Comparison of ENCODE assay signal across 8 cellular contexts in genomic region chr6:87322304-87323212, GRCh38. TPM values are rescaled to one million over a fixed set of nuclear protein-coding genes. Genes with fewer than 3 reads are reported as not detected.
DNase-seq lines count a peak whose midpoint lies in the region; ATAC-seq and TF ChIP-seq lines count a peak whose summit lies in the region.

TSS of gene SMIM8 (plus strand) at chr6:87322588. CDS start at chr6:87337032, 14,444 bp downstream.

- peak within 1 kb of the TSS; percentile 92 for H3K4me3 Mint-ChIP-seq in CD4-positive, alpha-beta T cell
- peak within 1 kb of the TSS; percentile 90 for H3K4me3 Mint-ChIP-seq in activated CD4-positive, alpha-beta memory T cell treated with anti-CD3 and anti-CD28 coated beads, Interleukin-2, amount 10 ng/mL, durations not matched to agents 7 days and 5 days
- peak within 1 kb of the TSS; percentile 93 for H3K4me3 Mint-ChIP-seq in memory B cell

- DNase-seq in CD4-positive, alpha-beta T cell = peak; percentile 75 to 86 (median 80)
- DNase-seq in NCI-H82 (lab: John Stamatoyannopoulos, UW) (peak; percentile 89), memory B cell (ENCODE audit: low spot score in 2 of 2) (peak; percentile 76 to 88)
- DNase-seq in activated CD4-positive, alpha-beta memory T cell treated with anti-CD3 and anti-CD28 coated beads, Interleukin-2, amount 10 ng/mL, durations not matched to agents 7 days and 5 days = peak; percentile 89
- DNase-seq in effector CD4-positive, alpha-beta T cell = peak; percentile 78
- peak; percentile 73 to 91 (median 78) for DNase-seq in stimulated activated CD4-positive, alpha-beta T cell treated with anti-CD3 and anti-CD28 coated beads, TNF-alpha, amount 100 ng/mL, for 48 hours (ENCODE audit: low read depth in 3 of 3)

- peak within 1 kb of the TSS; percentile 52 for H3K27ac ChIP-seq in CD4-positive, alpha-beta T cell (ENCODE audit: low read depth, low read length)

- peaks cover 21% of the 10 kb centered on the region for H3K4me1 Mint-ChIP-seq in CD4-positive, alpha-beta T cell (ENCODE audit: low read depth)
- peaks cover 15% of the 10 kb centered on the region for H3K4me1 Mint-ChIP-seq in activated CD4-positive, alpha-beta memory T cell treated with anti-CD3 and anti-CD28 coated beads, Interleukin-2, amount 10 ng/mL, durations not matched to agents 7 days and 5 days
- peaks cover 4% of the 10 kb centered on the region for H3K4me1 Mint-ChIP-seq in memory B cell

- peak; percentile 97 for TF ChIP-seq CTCF in CD4-positive, alpha-beta T cell (IDR thresholded peaks at IDR 0.05)

- no peaks in the 10 kb centered on the region for H3K9me3 Mint-ChIP-seq in CD4-positive, alpha-beta T cell
- peaks cover 4% of the 10 kb centered on the region for H3K9me3 Mint-ChIP-seq in activated CD4-positive, alpha-beta memory T cell treated with anti-CD3 and anti-CD28 coated beads, Interleukin-2, amount 10 ng/mL, durations not matched to agents 7 days and 5 days
- peaks cover 5% of the 10 kb centered on the region for H3K9me3 Mint-ChIP-seq in memory B cell

- no peaks in the 10 kb centered on the region for H3K9me3 ChIP-seq in CD4-positive, alpha-beta T cell (ENCODE audit: control insufficient read depth, low read length)

- H3K36me3 Mint-ChIP-seq in CD4-positive, alpha-beta T cell (ENCODE audit: low read depth) = no peaks in the 10 kb centered on the region
- H3K36me3 Mint-ChIP-seq in activated CD4-positive, alpha-beta memory T cell treated with anti-CD3 and anti-CD28 coated beads, Interleukin-2, amount 10 ng/mL, durations not matched to agents 7 days and 5 days (ENCODE audit: low read depth) = peaks cover 3% of the 10 kb centered on the region
- H3K36me3 Mint-ChIP-seq in memory B cell = peaks cover 6% of the 10 kb centered on the region

- CTCF ChIA-PET in CD4-positive, alpha-beta T cell (lab: Charles Lee) = interaction anchor here (0.9 to 2.2 kb wide), 3 partner anchors 16 to 267 kb away, joined by 3 to 9 read pairs (median 3); partner anchors contain the start of genes ORC3 and RARS2
- CTCF ChIA-PET in activated CD4-positive, alpha-beta memory T cell treated with anti-CD3 and anti-CD28 coated beads, Interleukin-2, amount 10 ng/mL, durations not matched to agents 7 days and 5 days (lab: Charles Lee) = interaction anchor here (0.6 to 1.9 kb wide), 11 partner anchors 9 to 1651 kb away, joined by 3 to 11 read pairs (median 4); partner anchors contain the start of genes CFAP206 and SLC35A1

- H3K27me3 Mint-ChIP-seq in CD4-positive, alpha-beta T cell = no peaks in the 10 kb centered on the region
- H3K27me3 Mint-ChIP-seq in activated CD4-positive, alpha-beta memory T cell treated with anti-CD3 and anti-CD28 coated beads, Interleukin-2, amount 10 ng/mL, durations not matched to agents 7 days and 5 days = peaks cover 2% of the 10 kb centered on the region
- H3K27me3 Mint-ChIP-seq in memory B cell = no peaks in the 10 kb centered on the region

- POLR2A ChIA-PET in CD4-positive, alpha-beta T cell (lab: Charles Lee) = interaction anchor here (0.7 kb wide), 2 partner anchors 87 to 150 kb away, joined by 3 to 4 read pairs; partner anchors contain the start of gene SLC35A1
- POLR2A ChIA-PET in activated CD4-positive, alpha-beta memory T cell treated with anti-CD3 and anti-CD28 coated beads, Interleukin-2, amount 10 ng/mL, durations not matched to agents 7 days and 5 days (lab: Charles Lee) = interaction anchor here (0.6 to 1.1 kb wide), 3 partner anchors 9 to 167 kb away, joined by 3 to 4 read pairs (median 3); partner anchors contain the start of gene ZNF292

- peak within 1 kb of the TSS; percentile 67 for H3K27ac Mint-ChIP-seq in CD4-positive, alpha-beta T cell
- peak within 1 kb of the TSS; percentile 65 for H3K27ac Mint-ChIP-seq in activated CD4-positive, alpha-beta memory T cell treated with anti-CD3 and anti-CD28 coated beads, Interleukin-2, amount 10 ng/mL, durations not matched to agents 7 days and 5 days
- H3K27ac Mint-ChIP-seq in memory B cell = peak within 1 kb of the TSS; percentile 88

- intact Hi-C loops in CD4-positive, alpha-beta T cell (cut with DNase I, micrococcal nuclease) = loop anchor here (1.0 to 10.0 kb wide), 5 partner anchors 85 to 382 kb away; partner anchors contain the start of genes AKIRIN2 (in 1 of the 2), CFAP206 (in 1 of the 2), RARS2 (in 1 of the 2) and SLC35A1 (in 1 of the 2)

- no peaks in the 10 kb centered on the region for H3K27me3 ChIP-seq in CD4-positive, alpha-beta T cell (ENCODE audit: control insufficient read depth, insufficient read depth, low read length)

- ATAC-seq in CD4-positive, alpha-beta T cell (ENCODE audit: poor library complexity) = peak; percentile 98
- ATAC-seq in GM19328 (IDR thresholded peaks at IDR 0.05; ENCODE audit: unreplicated experiment) (peak; percentile 100), HG03460 (IDR thresholded peaks at IDR 0.05; ENCODE audit: unreplicated experiment) (peak; percentile 99), memory B cell (ENCODE audit: low read depth) (peak; percentile 96)

RNA-seq across cellular contexts. Expression of gene SMIM8, which starts in this region (rescaled TPM):
- total RNA-seq in CD4-positive, alpha-beta T cell = 1 to 10 TPM; 5.4 TPM
- 1 to 10 TPM; 6.5 to 7.1 TPM for total RNA-seq in activated CD4-positive, alpha-beta memory T cell treated with anti-CD3 and anti-CD28 coated beads, Interleukin-2, amount 10 ng/mL, durations not matched to agents 7 days and 5 days

Comparison
In these comparisons a context has a peak if more than half of its experiments do, and no peak if none do; other contexts are left out.
1. Peak in every context shown above with its lines: DNase-seq, ATAC-seq and H3K27ac ChIP-seq.